8 cellular contexts compared by ENCODE assay signal in the genomic region with DNA sequence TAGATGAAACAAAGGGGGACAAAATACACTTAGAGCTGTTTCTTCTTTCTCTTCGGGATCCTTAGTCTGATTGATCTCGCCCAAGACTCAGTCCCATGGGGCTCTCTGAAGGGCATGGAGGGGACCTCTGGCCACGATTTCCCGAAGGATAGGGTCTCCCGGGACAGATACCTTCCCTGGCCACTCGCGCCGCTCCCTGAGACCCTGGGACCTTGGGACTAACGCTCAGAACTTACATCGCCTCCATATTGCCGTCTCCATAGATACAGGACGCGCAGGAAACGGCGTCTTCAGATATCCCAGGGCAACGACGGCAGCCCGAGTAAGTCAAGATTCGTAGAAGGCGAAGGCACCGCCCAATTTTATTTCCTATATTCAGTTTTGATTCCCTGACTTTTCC. TPM values are rescaled to one million over a fixed set of nuclear protein-coding genes. Genes with fewer than 3 reads are reported as not detected.
DNase-seq lines count a peak whose midpoint lies in the region; ATAC-seq and TF ChIP-seq lines count a peak whose summit lies in the region.
"Had no signal": no experiment of that assay in that cellular context is flagged by ENCODE, and none has a peak within 500 bp of the region (broad histone marks: within the 10 kb centered on the region; RNA-seq: fewer than 3 reads in every experiment).

A gene with protein sequence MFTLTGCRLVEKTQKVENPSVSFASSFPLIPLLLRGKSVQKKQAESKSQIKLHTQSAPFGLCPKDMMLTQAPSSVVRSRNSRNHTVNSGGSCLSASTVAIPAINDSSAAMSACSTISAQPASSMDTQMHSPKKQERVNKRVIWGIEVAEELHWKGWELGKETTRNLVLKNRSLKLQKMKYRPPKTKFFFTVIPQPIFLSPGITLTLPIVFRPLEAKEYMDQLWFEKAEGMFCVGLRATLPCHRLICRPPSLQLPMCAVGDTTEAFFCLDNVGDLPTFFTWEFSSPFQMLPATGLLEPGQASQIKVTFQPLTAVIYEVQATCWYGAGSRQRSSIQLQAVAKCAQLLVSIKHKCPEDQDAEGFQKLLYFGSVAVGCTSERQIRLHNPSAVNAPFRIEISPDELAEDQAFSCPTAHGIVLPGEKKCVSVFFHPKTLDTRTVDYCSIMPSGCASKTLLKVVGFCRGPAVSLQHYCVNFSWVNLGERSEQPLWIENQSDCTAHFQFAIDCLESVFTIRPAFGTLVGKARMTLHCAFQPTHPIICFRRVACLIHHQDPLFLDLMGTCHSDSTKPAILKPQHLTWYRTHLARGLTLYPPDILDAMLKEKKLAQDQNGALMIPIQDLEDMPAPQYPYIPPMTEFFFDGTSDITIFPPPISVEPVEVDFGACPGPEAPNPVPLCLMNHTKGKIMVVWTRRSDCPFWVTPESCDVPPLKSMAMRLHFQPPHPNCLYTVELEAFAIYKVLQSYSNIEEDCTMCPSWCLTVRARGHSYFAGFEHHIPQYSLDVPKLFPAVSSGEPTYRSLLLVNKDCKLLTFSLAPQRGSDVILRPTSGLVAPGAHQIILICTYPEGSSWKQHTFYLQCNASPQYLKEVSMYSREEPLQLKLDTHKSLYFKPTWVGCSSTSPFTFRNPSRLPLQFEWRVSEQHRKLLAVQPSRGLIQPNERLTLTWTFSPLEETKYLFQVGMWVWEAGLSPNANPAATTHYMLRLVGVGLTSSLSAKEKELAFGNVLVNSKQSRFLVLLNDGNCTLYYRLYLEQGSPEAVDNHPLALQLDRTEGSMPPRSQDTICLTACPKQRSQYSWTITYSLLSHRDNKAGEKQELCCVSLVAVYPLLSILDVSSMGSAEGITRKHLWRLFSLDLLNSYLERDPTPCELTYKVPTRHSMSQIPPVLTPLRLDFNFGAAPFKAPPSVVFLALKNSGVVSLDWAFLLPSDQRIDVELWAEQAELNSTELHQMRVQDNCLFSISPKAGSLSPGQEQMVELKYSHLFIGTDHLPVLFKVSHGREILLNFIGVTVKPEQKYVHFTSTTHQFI (N-terminal part only) (minus strand): TSS at position 265 of the 400 bp plus-strand sequence. CDS start 2,468 bp downstream, outside the sequence.

- DNase-seq in EL (peak; percentile 44), NCI-H446 treated with DMSO at 0.1 percent for 48 hours (lab: John Stamatoyannopoulos, UW) (peak; percentile 3), brain microvascular endothelial cell (peak; percentile 51), left kidney (ENCODE audit: low read depth, low spot score) (peak; percentile 60), superior temporal gyrus (ENCODE audit: extremely low spot score) (peak; percentile 77)

- H3K4me3 ChIP-seq in brain microvascular endothelial cell (ENCODE audit: low read depth, low read length) (peak within 1 kb of the TSS; percentile 56), gastroesophageal sphincter (peak within 1 kb of the TSS in 1 of 2 donors; percentile 15)
- H3K4me3 ChIP-seq: SJSA1 had no signal

- H3K4me1 ChIP-seq in gastroesophageal sphincter: no peaks in the 10 kb centered on the region
- H3K4me1 ChIP-seq: SJSA1 had no signal

- TF ChIP-seq EP300 in gastroesophageal sphincter (IDR thresholded peaks at IDR 0.05): no peak

- WGBS in gastroesophageal sphincter (ENCODE audit: low coverage in 1 of 2), 2 donors: 2 to 3% methylated on average over 14 to 21 of the region's 21 CpGs

- no peaks in the 10 kb centered on the region for H3K36me3 ChIP-seq in brain microvascular endothelial cell (replicated peaks)
- H3K36me3 ChIP-seq in gastroesophageal sphincter: no peaks in the 10 kb centered on the region
- H3K36me3 ChIP-seq: SJSA1 had no signal

- H3K27ac ChIP-seq in brain microvascular endothelial cell (no peak within 1 kb of the TSS), gastroesophageal sphincter (no peak within 1 kb of the TSS)
- H3K27ac ChIP-seq: SJSA1 had no signal

- TF ChIP-seq CTCF in brain microvascular endothelial cell (IDR thresholded peaks at IDR 0.05; ENCODE audit: low read depth, low read length, missing control alignments): no peak
- TF ChIP-seq CTCF in gastroesophageal sphincter (IDR thresholded peaks at IDR 0.05): no peak

- TF ChIP-seq POLR2A in gastroesophageal sphincter (IDR thresholded peaks at IDR 0.05): no peak

- in situ Hi-C loops in brain microvascular endothelial cell (cut with HindIII; ENCODE audit: low pct_ligation_motif_present, low sequenced_read_pairs): no loop called here

- H3K27me3 ChIP-seq in brain microvascular endothelial cell (replicated peaks): peaks cover 11% of the 10 kb centered on the region
- peaks cover 96% of the 10 kb centered on the region for H3K27me3 ChIP-seq in gastroesophageal sphincter

- ATAC-seq in HG02763 (IDR thresholded peaks at IDR 0.05; ENCODE audit: unreplicated experiment): no peak
- ATAC-seq in gastroesophageal sphincter: no peak

- H3K9me3 ChIP-seq in gastroesophageal sphincter: no peaks in the 10 kb centered on the region
- H3K9me3 ChIP-seq: SJSA1 had no signal

RNA-seq across cellular contexts. Expression of the gene that starts here (rescaled TPM):
- not detected for total RNA-seq in gastroesophageal sphincter
- total RNA-seq: SJSA1 had no signal

Comparison
In these comparisons a context has a peak if more than half of its experiments do, and no peak if none do; other contexts are left out.
1. DNase-seq: peak in every context shown above with its lines; median percentile 77 in superior temporal gyrus; 60 in left kidney; 51 in brain microvascular endothelial cell; 44 in EL; 3 in NCI-H446 treated with DMSO at 0.1 percent for 48 hours.